In the genomic region with DNA sequence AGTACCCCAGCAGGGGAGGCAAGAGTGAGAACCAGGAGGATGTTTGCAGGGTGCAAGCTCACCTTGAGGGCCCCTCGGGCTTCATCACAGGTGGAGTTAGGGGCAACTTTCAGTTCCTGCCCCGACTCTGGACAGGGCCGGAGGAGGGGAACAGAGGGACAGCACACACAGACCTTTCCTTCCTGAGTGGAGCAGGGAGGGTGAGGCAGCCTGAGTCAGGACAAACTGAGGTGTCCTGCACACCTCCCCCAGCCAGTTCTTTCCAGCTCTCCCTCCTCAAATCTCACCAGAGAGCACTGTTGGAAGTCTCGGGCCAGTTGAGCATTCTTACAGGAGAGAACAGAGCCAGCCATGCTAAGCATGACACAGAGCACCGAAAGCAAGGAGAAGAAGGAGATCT, we compare ENCODE assay signal across 10 cellular contexts. TPM values are rescaled to one million over a fixed set of nuclear protein-coding genes. Genes with fewer than 3 reads are reported as not detected.
DNase-seq lines count a peak whose midpoint lies in the region; ATAC-seq and TF ChIP-seq lines count a peak whose summit lies in the region.
"Had no signal": no experiment of that assay in that cellular context is flagged by ENCODE, and none has a peak within 500 bp of the region (broad histone marks: within the 10 kb centered on the region; RNA-seq: fewer than 3 reads in every experiment).

No MANE protein-coding gene starts in this region.

- CTCF ChIA-PET in SK-N-SH (lab: Yijun Ruan, JAX), result interaction anchor here (1.0 to 13.3 kb wide), 2 partner anchors 71 to 813 kb away, joined by 3 to 184 read pairs; partner anchors contain the start of gene RUSC1
- CTCF ChIA-PET in activated B cell treated with CpG ODN at 0.5 μM for 24 hours (lab: Charles Lee), result no interaction called here

- H3K27ac ChIP-seq in SK-N-SH (ENCODE audit: low read depth in 2 of 2, low read length in 1 of 2), result peak overlapping the region in 1 of 2 experiments; percentile 93; a peak in 2 of 4 replicates
- peak overlapping the region in 2 of 4 donors; percentile 92 to 95 for H3K27ac ChIP-seq in gastrocnemius medialis
- H3K27ac ChIP-seq: neutrophil had no signal

- peaks cover 29% of the 10 kb centered on the region for H3K36me3 Mint-ChIP-seq in activated B cell treated with CpG ODN at 0.5 μM for 24 hours (ENCODE audit: low read depth)
- peaks cover 35% of the 10 kb centered on the region for H3K36me3 Mint-ChIP-seq in stimulated activated effector memory CD8-positive, alpha-beta T cell treated with anti-CD3 and anti-CD28 coated beads, Interleukin-12 subunit alpha, Interleukin-12 subunit beta, amount 100 ng/mL, for 72 hours

- no peak for TF ChIP-seq CTCF in SK-N-SH (IDR thresholded peaks at IDR 0.05)
- TF ChIP-seq CTCF in activated B cell treated with CpG ODN at 0.5 μM for 24 hours (IDR thresholded peaks at IDR 0.05), result no peak
- no peak for TF ChIP-seq CTCF in fibroblast of villous mesenchyme (IDR thresholded peaks at IDR 0.05; ENCODE audit: insufficient read depth, low read depth, low read length)
- TF ChIP-seq CTCF in gastrocnemius medialis (IDR thresholded peaks at IDR 0.05 in 4 of 5, conservative IDR thresholded peaks at IDR 0.05 in 1 of 5), result no peak

- no peak overlapping the region for H2AFZ ChIP-seq in SK-N-SH (ENCODE audit: low read depth)

- peaks cover 34% of the 10 kb centered on the region for H3K4me1 Mint-ChIP-seq in activated B cell treated with CpG ODN at 0.5 μM for 24 hours
- peaks cover 56% of the 10 kb centered on the region for H3K4me1 Mint-ChIP-seq in stimulated activated effector memory CD8-positive, alpha-beta T cell treated with anti-CD3 and anti-CD28 coated beads, Interleukin-12 subunit alpha, Interleukin-12 subunit beta, amount 100 ng/mL, for 72 hours

- H3K79me2 ChIP-seq in SK-N-SH (ENCODE audit: insufficient read depth), result peaks cover 23% of the 10 kb centered on the region

- H3K9me3 ChIP-seq in SK-N-SH (no peaks in the 10 kb centered on the region), gastrocnemius medialis (no peaks in the 10 kb centered on the region)
- H3K9me3 ChIP-seq: neutrophil had no signal

- H3K36me3 ChIP-seq in SK-N-SH (replicated peaks in 1 of 2; ENCODE audit: control insufficient read depth in 1 of 2, insufficient read depth in 2 of 2, low read length in 1 of 2) (peaks cover 13 to 27% of the 10 kb centered on the region in 2 experiments), gastrocnemius medialis (peaks cover 0 to 20% of the 10 kb centered on the region in 2 donors)
- H3K36me3 ChIP-seq: neutrophil had no signal

- peak overlapping the region; percentile 84 for H3K4me3 Mint-ChIP-seq in activated B cell treated with CpG ODN at 0.5 μM for 24 hours
- H3K4me3 Mint-ChIP-seq in stimulated activated effector memory CD8-positive, alpha-beta T cell treated with anti-CD3 and anti-CD28 coated beads, Interleukin-12 subunit alpha, Interleukin-12 subunit beta, amount 100 ng/mL, for 72 hours, result peak overlapping the region; percentile 78

- WGBS in SK-N-SH (ENCODE audit: low lambda C conversion rate), result 0% methylated on average over 2 of the region's 5 CpGs

- no peaks in the 10 kb centered on the region for H3K9me2 ChIP-seq in SK-N-SH

- TF ChIP-seq POLR2A in gastrocnemius medialis (IDR thresholded peaks at IDR 0.05), result no peak

- no peaks in the 10 kb centered on the region for H3K27me3 ChIP-seq in SK-N-SH (ENCODE audit: insufficient read depth)
- no peaks in the 10 kb centered on the region for H3K27me3 ChIP-seq in gastrocnemius medialis

- H4K20me1 ChIP-seq in SK-N-SH (ENCODE audit: insufficient read depth), result no peaks in the 10 kb centered on the region

- H3K4me3 ChIP-seq in SK-N-SH (ENCODE audit: low read depth in 2 of 2, low read length in 1 of 2), result peak overlapping the region; percentile 79 to 82
- H3K4me3 ChIP-seq in fibroblast of villous mesenchyme (ENCODE audit: low read depth, low read length), result peak overlapping the region; percentile 85
- peak overlapping the region in 1 of 4 donors; percentile 92 for H3K4me3 ChIP-seq in gastrocnemius medialis

- no peak for TF ChIP-seq EP300 in SK-N-SH (IDR thresholded peaks at IDR 0.05; ENCODE audit: borderline replicate concordance in 1 of 2, low read depth in 1 of 2, low read length in 1 of 2)

- H3K9ac ChIP-seq in SK-N-SH, result peak overlapping the region; percentile 77

- DNase-seq in SK-N-SH (no peak), activated B cell treated with CpG ODN at 0.5 μM for 24 hours (no peak), fibroblast of villous mesenchyme (ENCODE audit: low read depth) (no peak), DMS114 treated with DMSO at 0.1 percent for 48 hours (lab: John Stamatoyannopoulos, UW; ENCODE audit: unreplicated experiment) (no peak), DMS 273 treated with DMSO at 0.1 percent for 48 hours (lab: John Stamatoyannopoulos, UW) (no peak), gastrocnemius medialis (no peak)
- DNase-seq in stimulated activated effector memory CD8-positive, alpha-beta T cell treated with anti-CD3 and anti-CD28 coated beads, Interleukin-12 subunit alpha, Interleukin-12 subunit beta, amount 100 ng/mL, for 72 hours (ENCODE audit: low spot score in 2 of 2), result no peak
- DNase-seq: NCI-H1436 treated with DMSO at 0.1 percent for 48 hours had no signal

- ATAC-seq in SK-N-SH treated with all-trans-retinoic acid at 6 μM for 48 hours (no peak; the same call in 2 of the 3 replicates), activated B cell treated with CpG ODN at 0.5 μM for 24 hours (ENCODE audit: low read depth) (no peak), gastrocnemius medialis (no peak)
- no peak for ATAC-seq in stimulated activated effector memory CD8-positive, alpha-beta T cell treated with anti-CD3 and anti-CD28 coated beads, Interleukin-12 subunit alpha, Interleukin-12 subunit beta, amount 100 ng/mL, for 72 hours

- no peaks in the 10 kb centered on the region for H3K9me3 Mint-ChIP-seq in activated B cell treated with CpG ODN at 0.5 μM for 24 hours
- no peaks in the 10 kb centered on the region for H3K9me3 Mint-ChIP-seq in stimulated activated effector memory CD8-positive, alpha-beta T cell treated with anti-CD3 and anti-CD28 coated beads, Interleukin-12 subunit alpha, Interleukin-12 subunit beta, amount 100 ng/mL, for 72 hours

- TF ChIP-seq RAD21 in SK-N-SH (IDR thresholded peaks at IDR 0.05; ENCODE audit: low read length), result no peak

- H3K4me1 ChIP-seq in SK-N-SH (ENCODE audit: control insufficient read depth in 1 of 2, insufficient read depth in 2 of 2, low read depth in 1 of 2, low read length in 1 of 2) (peaks cover 0 to 20% of the 10 kb centered on the region in 2 experiments; a peak in 1 of 4 replicates), gastrocnemius medialis (peaks cover 17 to 30% of the 10 kb centered on the region in 2 donors)

- peak overlapping the region; percentile 100 for H3K4me2 ChIP-seq in SK-N-SH

- no peaks in the 10 kb centered on the region for H3K27me3 Mint-ChIP-seq in activated B cell treated with CpG ODN at 0.5 μM for 24 hours

- intact Hi-C loops in activated B cell treated with CpG ODN at 0.5 μM for 24 hours (cut with micrococcal nuclease), result loop anchor here (1.0 to 10.0 kb wide), 3 partner anchors 9 to 801 kb away; partner anchors contain the start of genes CLK2, LAMTOR2, SCAMP3 and UBQLN4
- intact Hi-C loops in gastrocnemius medialis (cut with DNase I; ENCODE audit: low total_unique reads), result loop anchor here (2.0 kb wide), 1 partner anchor 55 kb away; the partner anchor contains the start of gene FDPS

- in situ Hi-C loops in gastrocnemius medialis (cut with MboI; ENCODE audit: low sequenced_read_pairs in 4 of 4), result loop anchor here in 1 of 4 donors (10.0 kb wide), 1 partner anchor 61 kb away; no protein-coding TSS in a partner anchor

- POLR2A ChIA-PET in SK-N-SH (lab: Yijun Ruan, JAX), result no interaction called here
- POLR2A ChIA-PET in activated B cell treated with CpG ODN at 0.5 μM for 24 hours (lab: Charles Lee), result interaction anchor here (5.4 kb wide), 1 partner anchor 8 kb away, joined by 30 read pairs; the partner anchor contains the start of gene SCAMP3

- H3K27ac Mint-ChIP-seq in activated B cell treated with CpG ODN at 0.5 μM for 24 hours, result no peak overlapping the region
- peak overlapping the region; percentile 73 for H3K27ac Mint-ChIP-seq in stimulated activated effector memory CD8-positive, alpha-beta T cell treated with anti-CD3 and anti-CD28 coated beads, Interleukin-12 subunit alpha, Interleukin-12 subunit beta, amount 100 ng/mL, for 72 hours

- peaks cover 39% of the 10 kb centered on the region for H3F3A ChIP-seq in SK-N-SH (replicated peaks; ENCODE audit: insufficient read depth)

TF ChIP-seq in SK-N-SH treated with all-trans-retinoic acid at 6 μM for 48 hours, 23 proteins besides CTCF, POLR2A, EP300 and RAD21 (continues in another document):
- TF ChIP-seq OSR1 (CRISPR knock-in tag; IDR thresholded peaks at IDR 0.05), result no peak

RNA-seq across cellular contexts. Expression of gene ENTREP3, which starts 1.5 kb away (rescaled TPM):
- 20.0 and 30.6 TPM in 2 replicates for polyA plus RNA-seq in SK-N-SH (2012; rRNA removed)
- polyA plus RNA-seq in SK-N-SH (2012; cell fraction: cytosol; rRNA removed), result 17.9 and 26.4 TPM in 2 replicates
- polyA plus RNA-seq in SK-N-SH (2012; cell fraction: nucleus; rRNA removed), result 42.8 and 45.5 TPM in 2 replicates
- total RNA-seq in activated B cell treated with CpG ODN at 0.5 μM for 24 hours (13.7 and 14.8 TPM in 2 replicates), fibroblast of villous mesenchyme (7.7 and 7.8 TPM in 2 replicates), gastrocnemius medialis (10 to 100 TPM in 3 of 4 donors, 1 to 10 TPM in 1; 7.9 to 22.3 (median 18.8) TPM)

RNA-seq across cellular contexts. Expression of gene SCAMP3, which starts 8.4 kb away (rescaled TPM):
- polyA plus RNA-seq in SK-N-SH (2012; rRNA removed), result 193 and 225 TPM in 2 replicates
- polyA plus RNA-seq in SK-N-SH (2012; cell fraction: cytosol; rRNA removed), result 115 and 149 TPM in 2 replicates
- polyA plus RNA-seq in SK-N-SH (2012; cell fraction: nucleus; rRNA removed), result 125 and 162 TPM in 2 replicates
- total RNA-seq in activated B cell treated with CpG ODN at 0.5 μM for 24 hours, result 71.8 and 78.6 TPM in 2 replicates
- total RNA-seq in fibroblast of villous mesenchyme, result 33.7 and 35.8 TPM in 2 replicates
- 100 to 1,000 TPM in 1 of 4 donors, 10 to 100 TPM in 3; 60.0 to 108 (median 79.3) TPM for total RNA-seq in gastrocnemius medialis

RNA-seq across cellular contexts. Expression of gene CLK2, which starts 19.5 kb away (rescaled TPM):
- 76.7 and 81.8 TPM in 2 replicates for polyA plus RNA-seq in SK-N-SH (2012; rRNA removed)
- polyA plus RNA-seq in SK-N-SH (2012; cell fraction: cytosol; rRNA removed), result 25.3 and 28.9 TPM in 2 replicates
- 484 and 490 TPM in 2 replicates for polyA plus RNA-seq in SK-N-SH (2012; cell fraction: nucleus; rRNA removed)
- total RNA-seq in activated B cell treated with CpG ODN at 0.5 μM for 24 hours (109 and 112 TPM in 2 replicates), fibroblast of villous mesenchyme (19.3 and 21.6 TPM in 2 replicates), gastrocnemius medialis (10 to 100 TPM in 2 of 4 donors, 1 to 10 TPM in 2; 7.1 to 13.1 (median 9.8) TPM)

RNA-seq across cellular contexts. Expression of gene HCN3, which starts 23.5 kb away (rescaled TPM):
- 9.7 and 10.1 TPM in 2 replicates for polyA plus RNA-seq in SK-N-SH (2012; rRNA removed)
- 2.2 and 3.7 TPM in 2 replicates for polyA plus RNA-seq in SK-N-SH (2012; cell fraction: cytosol; rRNA removed)
- polyA plus RNA-seq in SK-N-SH (2012; cell fraction: nucleus; rRNA removed), result 59.4 and 62.3 TPM in 2 replicates
- total RNA-seq in activated B cell treated with CpG ODN at 0.5 μM for 24 hours, result 2.7 TPM in 2 replicates
- total RNA-seq in fibroblast of villous mesenchyme, result 0.86 and 1.6 TPM in 2 replicates
- total RNA-seq in gastrocnemius medialis, result 1 to 10 TPM in 2 of 4 donors, under 1 TPM in 2; 0.18 to 1.5 (median 1.1) TPM

RNA-seq across cellular contexts. Expression of gene MTX1, which starts 45.3 kb away (rescaled TPM):
- 79.1 TPM in 2 replicates for polyA plus RNA-seq in SK-N-SH (2012; rRNA removed)
- 38.5 and 57.4 TPM in 2 replicates for polyA plus RNA-seq in SK-N-SH (2012; cell fraction: cytosol; rRNA removed)
- polyA plus RNA-seq in SK-N-SH (2012; cell fraction: nucleus; rRNA removed), result 75.0 and 79.6 TPM in 2 replicates
- 36.7 and 38.2 TPM in 2 replicates for total RNA-seq in activated B cell treated with CpG ODN at 0.5 μM for 24 hours
- total RNA-seq in fibroblast of villous mesenchyme, result 38.0 and 45.1 TPM in 2 replicates
- 10 to 100 TPM; 14.4 to 26.9 (median 24.6) TPM for total RNA-seq in gastrocnemius medialis
